ENCODE assay signal across 1 cellular context in the genomic region with DNA sequence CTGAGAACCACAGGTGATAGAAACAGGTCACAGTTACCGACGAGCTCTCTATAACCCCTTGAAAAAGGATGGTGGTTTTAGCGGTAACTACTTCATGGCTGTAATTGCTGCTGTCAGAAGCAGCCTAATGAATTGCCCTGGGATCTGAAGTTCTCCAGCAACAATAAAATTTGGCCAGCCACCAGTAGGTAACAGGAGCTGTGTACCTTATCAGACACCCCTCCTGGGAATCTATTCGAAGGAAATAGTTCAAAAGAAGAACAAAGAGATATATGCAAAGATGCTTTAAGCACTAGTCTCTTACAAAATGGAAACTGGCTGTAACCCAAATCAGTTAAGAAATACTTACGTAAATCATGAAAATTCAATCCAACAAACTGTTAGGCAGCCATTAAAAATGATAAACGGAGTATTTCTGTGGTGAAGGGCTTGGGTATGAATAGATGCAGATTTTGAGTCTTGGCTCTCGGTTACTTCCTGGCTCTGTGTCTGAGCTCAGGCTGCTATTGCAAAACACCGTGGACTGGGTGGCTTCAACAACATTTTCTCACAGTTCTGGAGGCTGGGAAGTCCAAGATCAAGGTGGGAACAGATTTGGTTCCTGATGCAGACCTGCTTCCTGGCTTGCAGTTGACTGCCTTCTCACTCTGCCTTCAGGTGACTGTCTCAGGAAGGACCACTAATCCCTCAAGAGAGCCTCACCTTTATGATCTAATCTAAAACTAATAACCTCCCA.
TF ChIP-seq lines count a peak whose summit lies in the region.

No MANE protein-coding gene starts in this region.

TF ChIP-seq in GM23338, 12 proteins besides CTCF, POLR2A, EP300 and RAD21 (continued from another document):
- TF ChIP-seq, protein P1, sequence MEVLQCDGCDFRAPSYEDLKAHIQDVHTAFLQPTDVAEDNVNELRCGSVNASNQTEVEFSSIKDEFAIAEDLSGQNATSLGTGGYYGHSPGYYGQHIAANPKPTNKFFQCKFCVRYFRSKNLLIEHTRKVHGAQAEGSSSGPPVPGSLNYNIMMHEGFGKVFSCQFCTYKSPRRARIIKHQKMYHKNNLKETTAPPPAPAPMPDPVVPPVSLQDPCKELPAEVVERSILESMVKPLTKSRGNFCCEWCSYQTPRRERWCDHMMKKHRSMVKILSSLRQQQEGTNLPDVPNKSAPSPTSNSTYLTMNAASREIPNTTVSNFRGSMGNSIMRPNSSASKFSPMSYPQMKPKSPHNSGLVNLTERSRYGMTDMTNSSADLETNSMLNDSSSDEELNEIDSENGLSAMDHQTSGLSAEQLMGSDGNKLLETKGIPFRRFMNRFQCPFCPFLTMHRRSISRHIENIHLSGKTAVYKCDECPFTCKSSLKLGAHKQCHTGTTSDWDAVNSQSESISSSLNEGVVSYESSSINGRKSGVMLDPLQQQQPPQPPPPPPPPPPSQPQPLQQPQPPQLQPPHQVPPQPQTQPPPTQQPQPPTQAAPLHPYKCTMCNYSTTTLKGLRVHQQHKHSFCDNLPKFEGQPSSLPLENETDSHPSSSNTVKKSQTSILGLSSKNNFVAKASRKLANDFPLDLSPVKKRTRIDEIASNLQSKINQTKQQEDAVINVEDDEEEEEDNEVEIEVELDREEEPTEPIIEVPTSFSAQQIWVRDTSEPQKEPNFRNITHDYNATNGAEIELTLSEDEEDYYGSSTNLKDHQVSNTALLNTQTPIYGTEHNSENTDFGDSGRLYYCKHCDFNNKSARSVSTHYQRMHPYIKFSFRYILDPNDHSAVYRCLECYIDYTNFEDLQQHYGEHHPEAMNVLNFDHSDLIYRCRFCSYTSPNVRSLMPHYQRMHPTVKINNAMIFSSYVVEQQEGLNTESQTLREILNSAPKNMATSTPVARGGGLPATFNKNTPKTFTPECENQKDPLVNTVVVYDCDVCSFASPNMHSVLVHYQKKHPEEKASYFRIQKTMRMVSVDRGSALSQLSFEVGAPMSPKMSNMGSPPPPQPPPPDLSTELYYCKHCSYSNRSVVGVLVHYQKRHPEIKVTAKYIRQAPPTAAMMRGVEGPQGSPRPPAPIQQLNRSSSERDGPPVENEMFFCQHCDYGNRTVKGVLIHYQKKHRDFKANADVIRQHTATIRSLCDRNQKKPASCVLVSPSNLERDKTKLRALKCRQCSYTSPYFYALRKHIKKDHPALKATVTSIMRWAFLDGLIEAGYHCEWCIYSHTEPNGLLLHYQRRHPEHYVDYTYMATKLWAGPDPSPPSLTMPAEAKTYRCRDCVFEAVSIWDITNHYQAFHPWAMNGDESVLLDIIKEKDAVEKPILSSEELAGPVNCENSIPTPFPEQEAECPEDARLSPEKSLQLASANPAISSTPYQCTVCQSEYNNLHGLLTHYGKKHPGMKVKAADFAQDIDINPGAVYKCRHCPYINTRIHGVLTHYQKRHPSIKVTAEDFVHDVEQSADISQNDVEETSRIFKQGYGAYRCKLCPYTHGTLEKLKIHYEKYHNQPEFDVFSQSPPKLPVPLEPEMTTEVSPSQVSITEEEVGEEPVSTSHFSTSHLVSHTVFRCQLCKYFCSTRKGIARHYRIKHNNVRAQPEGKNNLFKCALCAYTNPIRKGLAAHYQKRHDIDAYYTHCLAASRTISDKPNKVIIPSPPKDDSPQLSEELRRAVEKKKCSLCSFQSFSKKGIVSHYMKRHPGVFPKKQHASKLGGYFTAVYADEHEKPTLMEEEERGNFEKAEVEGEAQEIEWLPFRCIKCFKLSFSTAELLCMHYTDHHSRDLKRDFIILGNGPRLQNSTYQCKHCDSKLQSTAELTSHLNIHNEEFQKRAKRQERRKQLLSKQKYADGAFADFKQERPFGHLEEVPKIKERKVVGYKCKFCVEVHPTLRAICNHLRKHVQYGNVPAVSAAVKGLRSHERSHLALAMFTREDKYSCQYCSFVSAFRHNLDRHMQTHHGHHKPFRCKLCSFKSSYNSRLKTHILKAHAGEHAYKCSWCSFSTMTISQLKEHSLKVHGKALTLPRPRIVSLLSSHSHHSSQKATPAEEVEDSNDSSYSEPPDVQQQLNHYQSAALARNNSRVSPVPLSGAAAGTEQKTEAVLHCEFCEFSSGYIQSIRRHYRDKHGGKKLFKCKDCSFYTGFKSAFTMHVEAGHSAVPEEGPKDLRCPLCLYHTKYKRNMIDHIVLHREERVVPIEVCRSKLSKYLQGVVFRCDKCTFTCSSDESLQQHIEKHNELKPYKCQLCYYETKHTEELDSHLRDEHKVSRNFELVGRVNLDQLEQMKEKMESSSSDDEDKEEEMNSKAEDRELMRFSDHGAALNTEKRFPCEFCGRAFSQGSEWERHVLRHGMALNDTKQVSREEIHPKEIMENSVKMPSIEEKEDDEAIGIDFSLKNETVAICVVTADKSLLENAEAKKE (CRISPR knock-in tag; IDR thresholded peaks at IDR 0.05), result no peak
- TF ChIP-seq POLR2AphosphoS5 (IDR thresholded peaks at IDR 0.05; ENCODE audit: low read depth) (no peak), ZNF331 (CRISPR knock-in tag; IDR thresholded peaks at IDR 0.05; ENCODE audit: low read depth) (no peak), NANOG (IDR thresholded peaks at IDR 0.05; ENCODE audit: borderline replicate concordance) (no peak), EZH2 (IDR thresholded peaks at IDR 0.05; ENCODE audit: low read depth, unreplicated experiment) (no peak), ZNF114 (CRISPR knock-in tag; IDR thresholded peaks at IDR 0.05) (no peak), STAT1 (IDR thresholded peaks at IDR 0.05; ENCODE audit: unreplicated experiment) (no peak), EZH2phosphoT487 (IDR thresholded peaks at IDR 0.05; ENCODE audit: unreplicated experiment) (no peak), JUNB (IDR thresholded peaks at IDR 0.05; ENCODE audit: unreplicated experiment) (no peak)
- TF ChIP-seq, protein P2, sequence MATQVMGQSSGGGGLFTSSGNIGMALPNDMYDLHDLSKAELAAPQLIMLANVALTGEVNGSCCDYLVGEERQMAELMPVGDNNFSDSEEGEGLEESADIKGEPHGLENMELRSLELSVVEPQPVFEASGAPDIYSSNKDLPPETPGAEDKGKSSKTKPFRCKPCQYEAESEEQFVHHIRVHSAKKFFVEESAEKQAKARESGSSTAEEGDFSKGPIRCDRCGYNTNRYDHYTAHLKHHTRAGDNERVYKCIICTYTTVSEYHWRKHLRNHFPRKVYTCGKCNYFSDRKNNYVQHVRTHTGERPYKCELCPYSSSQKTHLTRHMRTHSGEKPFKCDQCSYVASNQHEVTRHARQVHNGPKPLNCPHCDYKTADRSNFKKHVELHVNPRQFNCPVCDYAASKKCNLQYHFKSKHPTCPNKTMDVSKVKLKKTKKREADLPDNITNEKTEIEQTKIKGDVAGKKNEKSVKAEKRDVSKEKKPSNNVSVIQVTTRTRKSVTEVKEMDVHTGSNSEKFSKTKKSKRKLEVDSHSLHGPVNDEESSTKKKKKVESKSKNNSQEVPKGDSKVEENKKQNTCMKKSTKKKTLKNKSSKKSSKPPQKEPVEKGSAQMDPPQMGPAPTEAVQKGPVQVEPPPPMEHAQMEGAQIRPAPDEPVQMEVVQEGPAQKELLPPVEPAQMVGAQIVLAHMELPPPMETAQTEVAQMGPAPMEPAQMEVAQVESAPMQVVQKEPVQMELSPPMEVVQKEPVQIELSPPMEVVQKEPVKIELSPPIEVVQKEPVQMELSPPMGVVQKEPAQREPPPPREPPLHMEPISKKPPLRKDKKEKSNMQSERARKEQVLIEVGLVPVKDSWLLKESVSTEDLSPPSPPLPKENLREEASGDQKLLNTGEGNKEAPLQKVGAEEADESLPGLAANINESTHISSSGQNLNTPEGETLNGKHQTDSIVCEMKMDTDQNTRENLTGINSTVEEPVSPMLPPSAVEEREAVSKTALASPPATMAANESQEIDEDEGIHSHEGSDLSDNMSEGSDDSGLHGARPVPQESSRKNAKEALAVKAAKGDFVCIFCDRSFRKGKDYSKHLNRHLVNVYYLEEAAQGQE (IDR thresholded peaks at IDR 0.05; ENCODE audit: unreplicated experiment), result no peak
- TF ChIP-seq, protein P3, sequence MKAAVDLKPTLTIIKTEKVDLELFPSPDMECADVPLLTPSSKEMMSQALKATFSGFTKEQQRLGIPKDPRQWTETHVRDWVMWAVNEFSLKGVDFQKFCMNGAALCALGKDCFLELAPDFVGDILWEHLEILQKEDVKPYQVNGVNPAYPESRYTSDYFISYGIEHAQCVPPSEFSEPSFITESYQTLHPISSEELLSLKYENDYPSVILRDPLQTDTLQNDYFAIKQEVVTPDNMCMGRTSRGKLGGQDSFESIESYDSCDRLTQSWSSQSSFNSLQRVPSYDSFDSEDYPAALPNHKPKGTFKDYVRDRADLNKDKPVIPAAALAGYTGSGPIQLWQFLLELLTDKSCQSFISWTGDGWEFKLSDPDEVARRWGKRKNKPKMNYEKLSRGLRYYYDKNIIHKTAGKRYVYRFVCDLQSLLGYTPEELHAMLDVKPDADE (IDR thresholded peaks at IDR 0.05), result no peak
